8 cellular contexts compared by ENCODE assay signal in the genomic region with DNA sequence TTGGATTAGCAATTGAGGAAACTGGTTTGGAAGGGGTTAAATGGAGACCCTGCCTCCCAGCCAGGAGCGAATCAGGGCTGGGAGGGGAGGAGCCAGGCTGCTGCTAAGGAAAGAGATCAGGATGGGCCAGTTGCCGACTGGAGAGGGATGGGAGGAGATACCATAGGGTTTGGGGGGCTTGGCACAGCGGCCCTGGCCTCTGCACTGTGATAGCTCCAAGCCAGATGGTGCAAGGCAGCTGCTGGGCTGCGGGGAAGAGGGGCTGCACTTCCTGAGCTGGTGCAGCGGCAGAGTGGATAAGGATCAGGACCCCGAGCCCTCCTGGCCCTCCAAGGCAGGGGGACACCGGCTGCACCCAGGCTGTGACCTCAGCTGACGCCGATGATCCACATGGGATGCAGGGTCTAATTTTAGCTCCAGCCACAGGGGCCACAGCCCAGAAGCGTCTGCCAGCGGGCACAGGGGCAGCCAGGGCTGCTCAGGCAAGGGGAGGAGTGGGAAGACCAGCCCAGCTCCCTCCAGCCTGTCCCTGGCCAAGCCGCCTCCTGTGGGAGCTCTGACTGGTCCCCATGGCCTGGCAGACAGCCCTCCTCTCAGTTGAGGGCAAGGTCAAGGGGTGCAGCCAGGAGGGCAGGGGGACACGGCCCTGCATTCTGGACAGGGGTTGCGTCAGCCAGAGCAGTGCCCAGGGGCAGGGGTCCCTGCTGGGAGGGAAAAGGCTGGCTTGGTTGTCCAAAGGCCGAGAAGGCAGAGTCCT. TPM values are rescaled to one million over a fixed set of nuclear protein-coding genes. Genes with fewer than 3 reads are reported as not detected.
DNase-seq lines count a peak whose midpoint lies in the region; ATAC-seq and TF ChIP-seq lines count a peak whose summit lies in the region.

Gene EXTL1 (plus strand): TSS at position 129 of the 757 bp plus-strand sequence. CDS start 872 bp downstream, outside the sequence.

- H3K27ac Mint-ChIP-seq in GM23338 (no peak within 1 kb of the TSS; the same call in 1 of the 2 replicates), CD14-positive monocyte (peak within 1 kb of the TSS in 1 of 7 donors; percentile 61)

- H3K27ac ChIP-seq in GM23338 (ENCODE audit: low read depth) (no peak within 1 kb of the TSS), right atrium auricular region (peak within 1 kb of the TSS; percentile 82 to 84)

- peak; percentile 92 for ATAC-seq in GM23338
- ATAC-seq in activated T-cell treated with anti-CD3 and anti-CD28 coated beads, Interleukin-2, amount 50 U/mL, for 4 hours, result no peak
- no peak for ATAC-seq in HG03520 (IDR thresholded peaks at IDR 0.05; ENCODE audit: unreplicated experiment)

- no peaks in the 10 kb centered on the region for H3K9me3 ChIP-seq in right atrium auricular region

- TF ChIP-seq CTCF in GM23338 (conservative IDR thresholded peaks at IDR 0.05; ENCODE audit: low read depth in 2 of 2), result no peak
- TF ChIP-seq CTCF in WI38 (IDR thresholded peaks at IDR 0.05; ENCODE audit: low read depth, low read length), result no peak
- TF ChIP-seq CTCF in right atrium auricular region (IDR thresholded peaks at IDR 0.05), result no peak
- no peak for TF ChIP-seq CTCF in retinal pigment epithelial cell (conservative IDR thresholded peaks at IDR 0.05; ENCODE audit: low read depth, low read length)
- no peak for TF ChIP-seq CTCF in CD14-positive monocyte (IDR thresholded peaks at IDR 0.05)

- peak within 1 kb of the TSS; percentile 78 for H3K4me3 Mint-ChIP-seq in GM23338
- no peak within 1 kb of the TSS for H3K4me3 Mint-ChIP-seq in activated T-cell treated with anti-CD3 and anti-CD28 coated beads, Interleukin-2, amount 50 U/mL, for 4 hours
- H3K4me3 Mint-ChIP-seq in CD14-positive monocyte, result no peak within 1 kb of the TSS

- H3K9me2 ChIP-seq in GM23338 (ENCODE audit: insufficient read depth), result no peaks in the 10 kb centered on the region

- H3K36me3 ChIP-seq in GM23338 (ENCODE audit: insufficient read depth), result no peaks in the 10 kb centered on the region
- H3K36me3 ChIP-seq in right atrium auricular region, result no peaks in the 10 kb centered on the region

- H3K79me2 ChIP-seq in GM23338 (replicated peaks; ENCODE audit: insufficient read depth), result no peaks in the 10 kb centered on the region

- peaks cover 24% of the 10 kb centered on the region for H3K4me1 Mint-ChIP-seq in GM23338
- peaks cover 9% of the 10 kb centered on the region for H3K4me1 Mint-ChIP-seq in activated T-cell treated with anti-CD3 and anti-CD28 coated beads, Interleukin-2, amount 50 U/mL, for 4 hours (ENCODE audit: low read depth)
- H3K4me1 Mint-ChIP-seq in CD14-positive monocyte, result peaks cover 19% of the 10 kb centered on the region

- intact Hi-C loops in CD14-positive monocyte (cut with micrococcal nuclease), result no loop called here

- H3F3A ChIP-seq in GM23338 (replicated peaks; ENCODE audit: low read depth), result no peaks in the 10 kb centered on the region

- H3K36me3 Mint-ChIP-seq in GM23338 (ENCODE audit: low read depth), result no peaks in the 10 kb centered on the region
- H3K36me3 Mint-ChIP-seq in activated T-cell treated with anti-CD3 and anti-CD28 coated beads, Interleukin-2, amount 50 U/mL, for 4 hours (ENCODE audit: insufficient read depth), result no peaks in the 10 kb centered on the region
- peaks cover 0 to 5% of the 10 kb centered on the region in 2 donors for H3K36me3 Mint-ChIP-seq in CD14-positive monocyte

- H3K27me3 Mint-ChIP-seq in GM23338 (ENCODE audit: insufficient read depth, low read depth, poor library complexity) (peaks cover 9% of the 10 kb centered on the region), CD14-positive monocyte (ENCODE audit: low read depth in 3 of 3) (peaks cover 11 to 32% (median 13%) of the 10 kb centered on the region in 3 donors)
- H3K27me3 Mint-ChIP-seq in activated T-cell treated with anti-CD3 and anti-CD28 coated beads, Interleukin-2, amount 50 U/mL, for 4 hours (ENCODE audit: low read depth), result peaks cover 5% of the 10 kb centered on the region

- H2AFZ ChIP-seq in GM23338, result peak within 1 kb of the TSS; percentile 75

- no peaks in the 10 kb centered on the region for H4K20me1 ChIP-seq in GM23338 (replicated peaks; ENCODE audit: insufficient read depth)

- peaks cover 3% of the 10 kb centered on the region; the same call in 1 of the 2 replicates for H3K4me1 ChIP-seq in GM23338 (ENCODE audit: insufficient read depth)
- H3K4me1 ChIP-seq in right atrium auricular region, result peaks cover 0 to 56% of the 10 kb centered on the region in 2 donors

- H3K27me3 ChIP-seq in GM23338 (ENCODE audit: insufficient read depth) (no peaks in the 10 kb centered on the region), right atrium auricular region (no peaks in the 10 kb centered on the region)

- H3K4me2 ChIP-seq in GM23338, result peak within 1 kb of the TSS; percentile 78

- DNase-seq in GM23338 (ENCODE audit: low spot score) (peak; percentile 94), right atrium auricular region (ENCODE audit: low spot score) (no peak), retinal pigment epithelial cell (ENCODE audit: low read depth) (no peak), NCI-H187 (lab: John Stamatoyannopoulos, UW) (no peak), CD14-positive monocyte (ENCODE audit: low spot score) (no peak)
- no peak for DNase-seq in activated T-cell treated with anti-CD3 and anti-CD28 coated beads, Interleukin-2, amount 50 U/mL, for 4 hours

- H3K9me3 Mint-ChIP-seq in GM23338 (no peaks in the 10 kb centered on the region), CD14-positive monocyte (peaks cover 0 to 4% (median 0%) of the 10 kb centered on the region in 7 donors)
- H3K9me3 Mint-ChIP-seq in activated T-cell treated with anti-CD3 and anti-CD28 coated beads, Interleukin-2, amount 50 U/mL, for 4 hours, result no peaks in the 10 kb centered on the region

- H3K4me3 ChIP-seq in GM23338, result peak within 1 kb of the TSS; percentile 55
- H3K4me3 ChIP-seq in WI38 (ENCODE audit: low read depth, low read length), result peak within 1 kb of the TSS; percentile 22; the same call in 1 of the 2 replicates
- H3K4me3 ChIP-seq in right atrium auricular region, result peak within 1 kb of the TSS in 1 of 2 donors; percentile 33
- H3K4me3 ChIP-seq in retinal pigment epithelial cell (ENCODE audit: low read length), result peak within 1 kb of the TSS; percentile 43

TF ChIP-seq in GM23338, 12 proteins besides CTCF, POLR2A, EP300 and RAD21:
- TF ChIP-seq NANOG (IDR thresholded peaks at IDR 0.05; ENCODE audit: borderline replicate concordance) (no peak), POLR2AphosphoS5 (IDR thresholded peaks at IDR 0.05; ENCODE audit: low read depth) (peak; percentile 95)
TF ChIP-seq in GM23338: peak in this region for 1.

RNA-seq across cellular contexts. Expression of gene EXTL1, which starts in this region (rescaled TPM):
- total RNA-seq in GM23338 (2014; rRNA removed; shearing (Covaris generic)), result 0.35 and 1.2 TPM in 2 replicates
- polyA plus RNA-seq in GM23338 (2016; fragmentation: Nextera tagmentation; extraction: Ambion mirVana), result 0.21 and 0.37 TPM in 2 replicates
- total RNA-seq in right atrium auricular region, result 1 to 10 TPM in 1 of 2 donors, under 1 TPM in 1; 0.79 to 1.4 TPM
- total RNA-seq in activated T-cell treated with anti-CD3 and anti-CD28 coated beads, Interleukin-2, amount 50 U/mL, for 4 hours, result not detected
- polyA plus RNA-seq in CD14-positive monocyte, result not detected
